17 cellular contexts compared by ENCODE assay signal in the genomic region with DNA sequence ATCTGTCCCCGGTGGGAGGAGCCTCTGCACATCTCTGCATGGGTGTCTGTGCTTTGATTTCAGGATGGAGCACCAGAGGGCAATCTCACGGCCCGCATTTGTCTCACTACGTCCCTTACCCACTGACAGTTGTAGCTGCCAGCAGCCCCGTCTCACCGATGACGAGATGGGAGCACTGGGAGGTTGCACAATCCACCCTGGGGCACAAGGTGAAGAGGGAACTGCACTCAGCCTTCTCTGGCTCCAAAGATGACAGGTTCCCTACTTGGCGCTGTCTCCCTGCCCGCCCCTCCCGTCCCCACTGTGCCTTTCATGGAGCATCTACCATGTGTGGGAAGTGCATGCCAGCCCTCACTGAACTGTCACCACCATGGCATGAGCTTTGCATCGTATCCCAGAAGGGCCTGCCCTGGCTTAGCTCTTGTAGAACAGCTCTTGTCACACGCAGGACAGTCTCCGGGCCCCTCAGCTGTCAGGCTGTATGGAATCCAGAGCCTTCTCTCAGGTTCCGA.
A peak's percentile ranks its signal among the peaks of the same experiment; 100 is the strongest.
DNase-seq lines count a peak whose midpoint lies in the region; ATAC-seq and TF ChIP-seq lines count a peak whose summit lies in the region.
"Had no signal": no experiment of that assay in that cellular context is flagged by ENCODE, and none has a peak within 500 bp of the region (broad histone marks: within the 10 kb centered on the region; RNA-seq: fewer than 3 reads in every experiment).

No MANE protein-coding gene starts in this region.

- H3K18ac ChIP-seq in mesendoderm (ENCODE audit: low read length): no peak overlapping the region

- H3K4me1 ChIP-seq in mesendoderm (ENCODE audit: control insufficient read depth, low read depth, low read length): peaks cover 8% of the 10 kb centered on the region
- no peaks in the 10 kb centered on the region for H3K4me1 ChIP-seq in Peyer's patch

- H2AK5ac ChIP-seq in mesendoderm (ENCODE audit: low read length): no peak overlapping the region

- WGBS in mesendoderm (ENCODE audit: extremely low coverage, insufficient coverage, low lambda C conversion rate): no CpG with 5 or more reads among the region's 14 CpGs

- intact Hi-C loops in CD4-positive, alpha-beta T cell (cut with DNase I, micrococcal nuclease): no loop called here

- peaks cover 9% of the 10 kb centered on the region for H3K27me3 Mint-ChIP-seq in CD4-positive, alpha-beta T cell

- H3K4me1 Mint-ChIP-seq in CD4-positive, alpha-beta T cell (ENCODE audit: low read depth): no peaks in the 10 kb centered on the region
- H3K4me1 Mint-ChIP-seq: activated naive CD8-positive, alpha-beta T cell treated with anti-CD3 and anti-CD28 coated beads, Interleukin-2, amount 50 U/mL, for 24 hours had no signal

- no peaks in the 10 kb centered on the region for H3K79me2 ChIP-seq in mesendoderm (ENCODE audit: control insufficient read depth, insufficient read depth, low read length)

- H3K4me3 ChIP-seq in mesendoderm (ENCODE audit: low read length) (no peak overlapping the region), Peyer's patch (no peak overlapping the region)
- H3K4me3 ChIP-seq: esophagus muscularis mucosa had no signal

- H3K9me3 Mint-ChIP-seq in CD4-positive, alpha-beta T cell: no peaks in the 10 kb centered on the region
- H3K9me3 Mint-ChIP-seq: activated naive CD8-positive, alpha-beta T cell treated with anti-CD3 and anti-CD28 coated beads, Interleukin-2, amount 50 U/mL, for 24 hours; activated T-helper 17 cell treated with anti-CD3 and anti-CD28 coated beads, Interleukin-2, amount 50 U/mL, for 72 hours; mesothelial cell of epicardium; neural crest cell had no signal

- H3K9ac ChIP-seq in mesendoderm (ENCODE audit: low read length): no peak overlapping the region

- H3K56ac ChIP-seq in mesendoderm (ENCODE audit: low read length): peak overlapping the region; percentile 47

- H3K23ac ChIP-seq in mesendoderm (ENCODE audit: low read length): no peak overlapping the region

- H3K27me3 ChIP-seq in mesendoderm (ENCODE audit: insufficient read depth, low read length, poor library complexity) (no peaks in the 10 kb centered on the region), Peyer's patch (no peaks in the 10 kb centered on the region)
- no peaks in the 10 kb centered on the region for H3K27me3 ChIP-seq in CD4-positive, alpha-beta T cell (ENCODE audit: control insufficient read depth, insufficient read depth, low read length)
- H3K27me3 ChIP-seq: esophagus muscularis mucosa had no signal

- no peaks in the 10 kb centered on the region for H3K36me3 Mint-ChIP-seq in CD4-positive, alpha-beta T cell (ENCODE audit: low read depth)
- H3K36me3 Mint-ChIP-seq: mesothelial cell of epicardium had no signal

- no peak for TF ChIP-seq POLR2A in Peyer's patch (IDR thresholded peaks at IDR 0.05)

- H3K4ac ChIP-seq in mesendoderm (ENCODE audit: low read depth, low read length): no peak overlapping the region

- no peak for ATAC-seq in CD4-positive, alpha-beta T cell (ENCODE audit: poor library complexity)
- ATAC-seq in HG02840 (IDR thresholded peaks at IDR 0.05; ENCODE audit: low FRiP score, unreplicated experiment): no peak
- ATAC-seq: activated naive CD8-positive, alpha-beta T cell treated with anti-CD3 and anti-CD28 coated beads, Interleukin-2, amount 50 U/mL, for 24 hours; activated T-helper 17 cell treated with anti-CD3 and anti-CD28 coated beads, Interleukin-2, amount 50 U/mL, for 72 hours had no signal

- no peak overlapping the region for H4K5ac ChIP-seq in mesendoderm (ENCODE audit: low read length)

- no peaks in the 10 kb centered on the region for H3K79me1 ChIP-seq in mesendoderm (ENCODE audit: low read length)

- CTCF ChIA-PET in CD4-positive, alpha-beta T cell (lab: Charles Lee): interaction anchor here (1.1 kb wide), 1 partner anchor 77 kb away, joined by 3 read pairs; no protein-coding TSS in a partner anchor

- H4K8ac ChIP-seq in mesendoderm (ENCODE audit: low read depth, low read length): no peak overlapping the region

- no peaks in the 10 kb centered on the region for H3K9me3 ChIP-seq in Peyer's patch
- no peaks in the 10 kb centered on the region for H3K9me3 ChIP-seq in CD4-positive, alpha-beta T cell (ENCODE audit: control insufficient read depth, low read length)
- H3K9me3 ChIP-seq: esophagus muscularis mucosa had no signal

- H3K27ac ChIP-seq in caudate nucleus (ENCODE audit: low read depth, low read length) (no peak overlapping the region), mesendoderm (ENCODE audit: low read depth, low read length) (no peak overlapping the region), Peyer's patch (no peak overlapping the region)
- H3K27ac ChIP-seq in CD4-positive, alpha-beta T cell (ENCODE audit: low read depth, low read length): no peak overlapping the region
- H3K27ac ChIP-seq: esophagus muscularis mucosa had no signal

- H2BK15ac ChIP-seq in mesendoderm (replicated peaks; ENCODE audit: low read depth): no peak overlapping the region

- TF ChIP-seq CTCF in Peyer's patch (IDR thresholded peaks at IDR 0.05): no peak
- no peak for TF ChIP-seq CTCF in CD4-positive, alpha-beta T cell (IDR thresholded peaks at IDR 0.05)

- POLR2A ChIA-PET in CD4-positive, alpha-beta T cell (lab: Charles Lee): no interaction called here

- H3K4me2 ChIP-seq in mesendoderm (ENCODE audit: low read length): no peak overlapping the region

- H3K36me3 ChIP-seq in mesendoderm (ENCODE audit: control insufficient read depth, insufficient read depth, low read length) (no peaks in the 10 kb centered on the region), Peyer's patch (no peaks in the 10 kb centered on the region)
- H3K36me3 ChIP-seq: esophagus muscularis mucosa had no signal

- no peak overlapping the region for H3K4me3 Mint-ChIP-seq in CD4-positive, alpha-beta T cell
- H3K4me3 Mint-ChIP-seq: activated naive CD8-positive, alpha-beta T cell treated with anti-CD3 and anti-CD28 coated beads, Interleukin-2, amount 50 U/mL, for 24 hours; activated T-helper 17 cell treated with anti-CD3 and anti-CD28 coated beads, Interleukin-2, amount 50 U/mL, for 72 hours; mesothelial cell of epicardium; neural crest cell had no signal

- H3K27ac Mint-ChIP-seq in CD4-positive, alpha-beta T cell: no peak overlapping the region
- H3K27ac Mint-ChIP-seq: activated naive CD8-positive, alpha-beta T cell treated with anti-CD3 and anti-CD28 coated beads, Interleukin-2, amount 50 U/mL, for 24 hours; activated T-helper 17 cell treated with anti-CD3 and anti-CD28 coated beads, Interleukin-2, amount 50 U/mL, for 72 hours had no signal

- H2BK120ac ChIP-seq in mesendoderm (ENCODE audit: low read depth, low read length): no peak overlapping the region

- no peak overlapping the region for H2BK5ac ChIP-seq in mesendoderm (ENCODE audit: low read length)

- DNase-seq in AG08395 (ENCODE audit: low spot score) (peak; percentile 43), NOMO-1 (lab: John Stamatoyannopoulos, UW; ENCODE audit: unreplicated experiment in 2 of 2) (peak; percentile 2 to 22), caudate nucleus (lab: John Stamatoyannopoulos, UW) (peak in 35 of 61 donors; percentile 2 to 81 (median 31)), mesendoderm (peak; percentile 23), Peyer's patch (no peak), AML-193 (lab: John Stamatoyannopoulos, UW) (no peak)
- no peak for DNase-seq in CD4-positive, alpha-beta T cell
- DNase-seq: activated CD4-positive, alpha-beta T cell treated with anti-CD3 and anti-CD28 coated beads for 1 hour; activated naive CD8-positive, alpha-beta T cell treated with anti-CD3 and anti-CD28 coated beads, Interleukin-2, amount 50 U/mL, for 24 hours; GF-D8; NCI-H748 treated with DMSO at 0.1 percent for 48 hours; SHP77 treated with DMSO at 0.1 percent for 48 hours had no signal

Comparison
In these comparisons a context has a peak if more than half of its experiments do, and no peak if none do; other contexts are left out.
1. DNase-seq: peak in AG08395 (single experiment), NOMO-1 (2 of 2), caudate nucleus (35 of 61) and mesendoderm (single experiment); none in Peyer's patch (0 of 3), CD4-positive, alpha-beta T cell (0 of 10) and AML-193 (0 of 2).